ENCODE assay signal across 1 cellular context in the genomic region with DNA sequence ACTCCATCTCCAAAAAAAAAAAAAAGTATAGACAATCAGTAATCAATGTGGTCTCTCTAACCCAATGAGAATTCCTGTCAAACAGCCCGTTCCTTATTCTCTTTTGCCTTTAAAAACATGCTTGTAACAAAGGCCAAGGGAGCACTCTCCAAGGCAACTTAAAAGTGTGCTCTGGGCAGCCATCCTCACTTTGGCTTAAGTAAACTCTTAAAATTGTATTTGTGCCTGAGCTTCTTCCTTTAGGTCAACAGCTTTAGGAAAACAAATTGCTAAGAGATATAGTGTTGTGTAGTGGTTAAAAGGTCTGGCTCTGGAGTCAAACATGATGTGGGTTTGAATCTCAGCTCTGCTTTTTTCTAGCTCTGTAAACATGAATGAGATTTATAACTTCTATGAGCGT.
TF ChIP-seq lines count a peak whose summit lies in the region.

No MANE protein-coding gene starts in this region.

TF ChIP-seq in GM23338, 12 proteins besides CTCF, POLR2A, EP300 and RAD21:
- TF ChIP-seq ZNF462 (CRISPR knock-in tag; IDR thresholded peaks at IDR 0.05) (no peak), EZH2 (IDR thresholded peaks at IDR 0.05; ENCODE audit: low read depth, unreplicated experiment) (no peak), ETS1 (IDR thresholded peaks at IDR 0.05) (no peak), CREB1 (CRISPR knock-in tag; IDR thresholded peaks at IDR 0.05; ENCODE audit: low read depth) (no peak), EZH2phosphoT487 (IDR thresholded peaks at IDR 0.05; ENCODE audit: unreplicated experiment) (no peak), STAT1 (IDR thresholded peaks at IDR 0.05; ENCODE audit: unreplicated experiment) (no peak), POLR2AphosphoS5 (IDR thresholded peaks at IDR 0.05; ENCODE audit: low read depth) (no peak), JUNB (IDR thresholded peaks at IDR 0.05; ENCODE audit: unreplicated experiment) (no peak), ZNF114 (CRISPR knock-in tag; IDR thresholded peaks at IDR 0.05) (no peak), NANOG (IDR thresholded peaks at IDR 0.05; ENCODE audit: borderline replicate concordance) (no peak), ZNF331 (CRISPR knock-in tag; IDR thresholded peaks at IDR 0.05; ENCODE audit: low read depth) (no peak)
- TF ChIP-seq, protein P1, sequence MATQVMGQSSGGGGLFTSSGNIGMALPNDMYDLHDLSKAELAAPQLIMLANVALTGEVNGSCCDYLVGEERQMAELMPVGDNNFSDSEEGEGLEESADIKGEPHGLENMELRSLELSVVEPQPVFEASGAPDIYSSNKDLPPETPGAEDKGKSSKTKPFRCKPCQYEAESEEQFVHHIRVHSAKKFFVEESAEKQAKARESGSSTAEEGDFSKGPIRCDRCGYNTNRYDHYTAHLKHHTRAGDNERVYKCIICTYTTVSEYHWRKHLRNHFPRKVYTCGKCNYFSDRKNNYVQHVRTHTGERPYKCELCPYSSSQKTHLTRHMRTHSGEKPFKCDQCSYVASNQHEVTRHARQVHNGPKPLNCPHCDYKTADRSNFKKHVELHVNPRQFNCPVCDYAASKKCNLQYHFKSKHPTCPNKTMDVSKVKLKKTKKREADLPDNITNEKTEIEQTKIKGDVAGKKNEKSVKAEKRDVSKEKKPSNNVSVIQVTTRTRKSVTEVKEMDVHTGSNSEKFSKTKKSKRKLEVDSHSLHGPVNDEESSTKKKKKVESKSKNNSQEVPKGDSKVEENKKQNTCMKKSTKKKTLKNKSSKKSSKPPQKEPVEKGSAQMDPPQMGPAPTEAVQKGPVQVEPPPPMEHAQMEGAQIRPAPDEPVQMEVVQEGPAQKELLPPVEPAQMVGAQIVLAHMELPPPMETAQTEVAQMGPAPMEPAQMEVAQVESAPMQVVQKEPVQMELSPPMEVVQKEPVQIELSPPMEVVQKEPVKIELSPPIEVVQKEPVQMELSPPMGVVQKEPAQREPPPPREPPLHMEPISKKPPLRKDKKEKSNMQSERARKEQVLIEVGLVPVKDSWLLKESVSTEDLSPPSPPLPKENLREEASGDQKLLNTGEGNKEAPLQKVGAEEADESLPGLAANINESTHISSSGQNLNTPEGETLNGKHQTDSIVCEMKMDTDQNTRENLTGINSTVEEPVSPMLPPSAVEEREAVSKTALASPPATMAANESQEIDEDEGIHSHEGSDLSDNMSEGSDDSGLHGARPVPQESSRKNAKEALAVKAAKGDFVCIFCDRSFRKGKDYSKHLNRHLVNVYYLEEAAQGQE (IDR thresholded peaks at IDR 0.05; ENCODE audit: unreplicated experiment), result no peak
